In the genomic region with DNA sequence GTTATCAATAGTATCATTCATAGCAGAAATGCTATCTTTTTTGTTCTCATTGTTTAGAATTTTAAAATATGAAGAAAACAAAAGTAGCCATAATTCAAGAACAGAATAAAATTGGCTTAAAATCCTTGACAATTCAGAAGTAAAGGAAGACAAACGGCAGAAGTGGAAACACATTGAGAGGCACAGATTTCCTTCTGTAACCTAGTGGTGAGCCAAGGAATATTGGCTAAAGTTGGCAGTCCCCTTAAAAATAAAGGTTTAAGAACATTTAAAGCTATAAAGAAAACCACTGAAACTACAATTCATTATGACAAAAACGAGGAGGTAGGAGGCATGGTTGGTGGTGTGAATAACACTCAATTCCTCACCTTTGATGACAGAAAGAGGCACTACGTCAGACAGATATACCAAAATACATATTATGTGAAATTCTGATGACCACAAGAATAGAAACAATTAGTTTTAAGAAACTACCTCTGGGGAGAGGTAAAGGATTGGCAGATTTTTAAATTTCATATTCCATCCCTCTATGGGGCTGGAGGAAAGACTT, we compare ENCODE assay signal across 21 cellular contexts. TPM values are rescaled to one million over a fixed set of nuclear protein-coding genes. Genes with fewer than 3 reads are reported as not detected.
DNase-seq lines count a peak whose midpoint lies in the region; ATAC-seq, FAIRE-seq and TF ChIP-seq lines count a peak whose summit lies in the region.
"Had no signal": no experiment of that assay in that cellular context is flagged by ENCODE, and none has a peak within 500 bp of the region (broad histone marks: within the 10 kb centered on the region; RNA-seq: fewer than 3 reads in every experiment).

No MANE protein-coding gene starts in this region.

- H3K4me1 Mint-ChIP-seq in activated T-cell treated with anti-CD3 and anti-CD28 coated beads, Interleukin-2, amount 50 U/mL, for 4 hours (ENCODE audit: low read depth): peaks cover 19% of the 10 kb centered on the region

- no peak overlapping the region for H3K4me3 ChIP-seq in epithelial cell of esophagus (ENCODE audit: low read length)
- H3K4me3 ChIP-seq: colonic mucosa, esophagus squamous epithelium, ovary, SJCRH30, skin epidermis had no signal

- peaks cover 44% of the 10 kb centered on the region for H3K36me3 Mint-ChIP-seq in activated T-cell treated with anti-CD3 and anti-CD28 coated beads, Interleukin-2, amount 50 U/mL, for 4 hours (ENCODE audit: insufficient read depth)

- no peak for DNase-seq in activated T-cell treated with anti-CD3 and anti-CD28 coated beads, Interleukin-2, amount 50 U/mL, for 4 hours
- DNase-seq in activated T-cell treated with anti-CD3 and anti-CD28 coated beads for 4 hours (no peak), epithelial cell of esophagus (ENCODE audit: low read depth) (no peak), RCC 7860 (ENCODE audit: low spot score) (no peak), NCI-H1694 treated with DMSO at 0.1 percent for 48 hours (lab: John Stamatoyannopoulos, UW) (no peak), NCI-H526 (lab: John Stamatoyannopoulos, UW) (no peak)
- DNase-seq in stimulated activated naive CD8-positive, alpha-beta T cell treated with anti-CD3 and anti-CD28 coated beads, Interleukin-15, Interleukin-2, amounts not matched to agents 100 U/mL and 50 U/mL, for 24 hours: no peak
- DNase-seq: activated CD4-positive, alpha-beta T cell treated with anti-CD3 and anti-CD28 coated beads for 48 hours; CD8-positive, alpha-beta memory T cell; colonic mucosa; esophagus squamous epithelium; hippocampal formation; kidney glomerular epithelial cell; NCI-H1930; NCI-H510A treated with DMSO at 0.1 percent for 48 hours; ovary; SJCRH30; stimulated activated CD4-positive, alpha-beta T cell treated with anti-CD3 and anti-CD28 coated beads, Interleukin-4, amount 100 ng/mL, for 4 hours had no signal

- H3K9me3 Mint-ChIP-seq in activated T-cell treated with anti-CD3 and anti-CD28 coated beads, Interleukin-2, amount 50 U/mL, for 4 hours: no peaks in the 10 kb centered on the region
- H3K9me3 Mint-ChIP-seq: CD8-positive, alpha-beta memory T cell had no signal

- H3K27me3 Mint-ChIP-seq in activated T-cell treated with anti-CD3 and anti-CD28 coated beads, Interleukin-2, amount 50 U/mL, for 4 hours (ENCODE audit: low read depth): no peaks in the 10 kb centered on the region
- H3K27me3 Mint-ChIP-seq: CD8-positive, alpha-beta memory T cell had no signal

- peak; percentile 63 to 72 for ATAC-seq in activated T-cell treated with anti-CD3 and anti-CD28 coated beads, Interleukin-2, amount 50 U/mL, for 4 hours
- ATAC-seq in HG03280 (IDR thresholded peaks at IDR 0.05; ENCODE audit: unreplicated experiment): peak; percentile 57
- ATAC-seq in stimulated activated naive CD8-positive, alpha-beta T cell treated with anti-CD3 and anti-CD28 coated beads, Interleukin-15, Interleukin-2, amounts not matched to agents 100 U/mL and 50 U/mL, for 24 hours: peak; percentile 73

- FAIRE-seq in RCC 7860 (lab: Jason Lieb, UNC): no peak
- FAIRE-seq: astrocyte had no signal

- peak; percentile 7 for TF ChIP-seq CTCF in epithelial cell of esophagus (IDR thresholded peaks at IDR 0.05; ENCODE audit: insufficient read depth, low read depth, low read length, missing control alignments)

- no peak overlapping the region for H3K4me3 Mint-ChIP-seq in activated T-cell treated with anti-CD3 and anti-CD28 coated beads, Interleukin-2, amount 50 U/mL, for 4 hours
- H3K4me3 Mint-ChIP-seq: CD8-positive, alpha-beta memory T cell had no signal

RNA-seq across cellular contexts. Expression of a gene that starts 42.3 kb away (rescaled TPM):
- total RNA-seq in activated T-cell treated with anti-CD3 and anti-CD28 coated beads, Interleukin-2, amount 50 U/mL, for 4 hours: 1 to 10 TPM; 6.4 TPM
